ENCODE assay signal across 13 cellular contexts in the genomic region with DNA sequence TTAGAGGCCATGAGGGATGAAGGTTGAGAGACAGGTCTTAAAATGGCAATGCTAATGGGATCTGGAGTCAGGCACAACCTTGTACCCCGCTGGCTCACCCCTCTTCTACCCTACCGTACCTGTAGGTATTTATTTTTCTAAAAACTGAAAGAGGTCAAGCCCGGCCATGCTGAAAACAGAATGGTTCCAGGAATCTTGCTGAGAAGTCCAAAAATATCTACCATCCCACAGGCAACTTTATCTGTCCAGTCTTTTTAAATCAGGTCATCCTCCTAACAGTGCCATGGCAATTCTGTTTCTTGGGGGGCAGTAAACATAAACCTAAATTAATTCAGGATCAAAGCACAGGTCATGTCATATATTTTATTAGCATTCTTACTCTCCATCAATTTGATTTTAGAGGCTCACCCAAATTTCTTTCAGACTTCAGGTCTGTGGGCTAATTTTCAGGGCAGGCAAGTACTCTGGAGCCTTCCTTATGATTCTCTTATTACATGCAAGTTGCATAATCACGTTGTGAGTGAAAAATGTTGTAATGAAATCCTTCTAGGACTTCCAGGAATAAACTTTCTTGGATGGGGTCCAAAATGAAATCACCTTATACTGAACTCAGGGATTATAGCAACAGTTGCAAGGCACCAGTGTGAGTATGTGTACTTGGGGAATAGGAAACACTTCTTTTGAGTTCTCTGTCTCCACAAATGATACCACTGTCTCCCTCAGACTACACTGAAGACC.
DNase-seq lines count a peak whose midpoint lies in the region; ATAC-seq and TF ChIP-seq lines count a peak whose summit lies in the region.
"Had no signal": no experiment of that assay in that cellular context is flagged by ENCODE, and none has a peak within 500 bp of the region (broad histone marks: within the 10 kb centered on the region; RNA-seq: fewer than 3 reads in every experiment).

No MANE protein-coding gene starts in this region.

- TF ChIP-seq CTCF in fibroblast of mammary gland (conservative IDR thresholded peaks at IDR 0.05; ENCODE audit: control insufficient read depth, insufficient read depth, low read depth, low read length) (no peak), omental fat pad (IDR thresholded peaks at IDR 0.05) (no peak)

- no peak overlapping the region for H3K4me3 Mint-ChIP-seq in activated T-cell treated with anti-CD3 and anti-CD28 coated beads, Interleukin-2, amount 50 U/mL, for 4 hours

- ATAC-seq in omental fat pad (ENCODE audit: low FRiP score) (peak; percentile 78), GM19023 (IDR thresholded peaks at IDR 0.05; ENCODE audit: unreplicated experiment) (no peak), GM18873 (IDR thresholded peaks at IDR 0.05; ENCODE audit: low FRiP score, unreplicated experiment) (no peak)
- ATAC-seq in activated T-cell treated with anti-CD3 and anti-CD28 coated beads, Interleukin-2, amount 50 U/mL, for 4 hours = no peak

- H3K36me3 Mint-ChIP-seq in activated T-cell treated with anti-CD3 and anti-CD28 coated beads, Interleukin-2, amount 50 U/mL, for 4 hours (ENCODE audit: insufficient read depth) = no peaks in the 10 kb centered on the region

- H3K4me3 ChIP-seq in fibroblast of mammary gland (ENCODE audit: control insufficient read depth, low read depth, low read length) = no peak overlapping the region
- H3K4me3 ChIP-seq: Peyer's patch had no signal

- H3K27me3 Mint-ChIP-seq in activated T-cell treated with anti-CD3 and anti-CD28 coated beads, Interleukin-2, amount 50 U/mL, for 4 hours (ENCODE audit: low read depth) = no peaks in the 10 kb centered on the region

- H3K9me3 Mint-ChIP-seq in activated T-cell treated with anti-CD3 and anti-CD28 coated beads, Interleukin-2, amount 50 U/mL, for 4 hours = no peaks in the 10 kb centered on the region

- no peaks in the 10 kb centered on the region for H3K4me1 Mint-ChIP-seq in activated T-cell treated with anti-CD3 and anti-CD28 coated beads, Interleukin-2, amount 50 U/mL, for 4 hours (ENCODE audit: low read depth)

- DNase-seq in EH (ENCODE audit: low read depth) (peak; percentile 66), RPMI7951 (ENCODE audit: low read depth) (peak; percentile 58), fibroblast of mammary gland (ENCODE audit: low read depth) (peak; percentile 96), omental fat pad (ENCODE audit: low spot score) (no peak), NCI-H1417 (lab: John Stamatoyannopoulos, UW) (no peak)
- no peak for DNase-seq in activated T-cell treated with anti-CD3 and anti-CD28 coated beads, Interleukin-2, amount 50 U/mL, for 4 hours
- DNase-seq: anterior cingulate cortex; erythroblast; H7; Peyer's patch; stimulated activated naive CD4-positive, alpha-beta T cell had no signal

Comparison
In these comparisons a context has a peak if more than half of its experiments do, and no peak if none do; other contexts are left out.
1. DNase-seq: peak in EH (single experiment), RPMI7951 (single experiment) and fibroblast of mammary gland (single experiment); none in omental fat pad (single experiment), NCI-H1417 (0 of 3) and activated T-cell treated with anti-CD3 and anti-CD28 coated beads, Interleukin-2, amount 50 U/mL, for 4 hours (single experiment).